In genomic region chr3:13504161-13504831, GRCh38 we compare ENCODE assay signal across 17 cellular contexts. TPM values are rescaled to one million over a fixed set of nuclear protein-coding genes. Genes with fewer than 3 reads are reported as not detected.
DNase-seq lines count a peak whose midpoint lies in the region; ATAC-seq and TF ChIP-seq lines count a peak whose summit lies in the region.
"Had no signal": no experiment of that assay in that cellular context is flagged by ENCODE, and none has a peak within 500 bp of the region (broad histone marks: within the 10 kb centered on the region; RNA-seq: fewer than 3 reads in every experiment).

No MANE protein-coding gene starts in this region.

- H3K36me3 Mint-ChIP-seq in chondrocyte (ENCODE audit: low read depth) = peaks cover 2% of the 10 kb centered on the region
- H3K36me3 Mint-ChIP-seq: activated naive CD8-positive, alpha-beta T cell treated with anti-CD3 and anti-CD28 coated beads for 36 hours had no signal

- no peak overlapping the region for H3K4me3 Mint-ChIP-seq in chondrocyte (ENCODE audit: unreplicated experiment)
- H3K4me3 Mint-ChIP-seq: activated CD8-positive, alpha-beta T cell treated with anti-CD3 and anti-CD28 coated beads for 36 hours; activated naive CD8-positive, alpha-beta T cell treated with anti-CD3 and anti-CD28 coated beads for 36 hours; activated T-cell treated with anti-CD3 and anti-CD28 coated beads, Interleukin-2, amount 50 U/mL, for 4 hours; central memory CD8-positive, alpha-beta T cell had no signal

- POLR2A ChIA-PET in PC-3 (lab: Charles Lee; ENCODE audit: unreplicated experiment) = no interaction called here

- H2BK12ac ChIP-seq in trophoblast cell (ENCODE audit: low read length) = no peak overlapping the region

- H3K4ac ChIP-seq in trophoblast cell (ENCODE audit: low read depth, low read length) = no peak overlapping the region

- H4K20me1 ChIP-seq in PC-3 (ENCODE audit: low read length) = no peaks in the 10 kb centered on the region

- no peak overlapping the region for H3K27ac Mint-ChIP-seq in chondrocyte (ENCODE audit: unreplicated experiment)
- H3K27ac Mint-ChIP-seq: activated CD8-positive, alpha-beta T cell treated with anti-CD3 and anti-CD28 coated beads for 36 hours; activated naive CD8-positive, alpha-beta T cell treated with anti-CD3 and anti-CD28 coated beads for 36 hours had no signal

- CTCF ChIA-PET in PC-3 (lab: Charles Lee) = interaction anchor here (0.6 to 0.9 kb wide), 2 partner anchors 143 to 497 kb away, joined by 3 to 5 read pairs; no protein-coding TSS in a partner anchor

- no peak overlapping the region for H4K12ac ChIP-seq in trophoblast cell (ENCODE audit: low read depth, low read length)

- H3K9ac ChIP-seq in PC-3 (ENCODE audit: low read length) = peak overlapping the region; percentile 46
- H3K9ac ChIP-seq in trophoblast cell (ENCODE audit: low read length) = no peak overlapping the region

- no peaks in the 10 kb centered on the region for H3K9me3 Mint-ChIP-seq in chondrocyte (ENCODE audit: low read depth)
- H3K9me3 Mint-ChIP-seq: activated CD8-positive, alpha-beta T cell treated with anti-CD3 and anti-CD28 coated beads for 36 hours; activated naive CD8-positive, alpha-beta T cell treated with anti-CD3 and anti-CD28 coated beads for 36 hours; activated T-cell treated with anti-CD3 and anti-CD28 coated beads, Interleukin-2, amount 50 U/mL, for 4 hours; central memory CD8-positive, alpha-beta T cell had no signal

- intact Hi-C loops in PC-3 (cut with micrococcal nuclease) (no loop called here), stomach (cut with DNase I; ENCODE audit: low total_unique reads) (no loop called here)

- H3K79me2 ChIP-seq in PC-3 (ENCODE audit: low read length) (no peaks in the 10 kb centered on the region), trophoblast cell (ENCODE audit: control insufficient read depth, insufficient read depth, low read length, poor library complexity) (no peaks in the 10 kb centered on the region)

- H3K14ac ChIP-seq in trophoblast cell (ENCODE audit: low read length) = no peak overlapping the region

- H3K4me3 ChIP-seq in PC-3 (ENCODE audit: low read length) (no peak overlapping the region), trophoblast cell (ENCODE audit: low read depth, low read length) (no peak overlapping the region), stomach (no peak overlapping the region)
- H3K4me3 ChIP-seq: mucosa of descending colon, sigmoid colon had no signal

- no peaks in the 10 kb centered on the region for H3K9me3 ChIP-seq in PC-3 (ENCODE audit: low read length)
- H3K9me3 ChIP-seq in trophoblast cell (ENCODE audit: insufficient read depth, low read depth, low read length) = no peaks in the 10 kb centered on the region
- H3K9me3 ChIP-seq in stomach = no peaks in the 10 kb centered on the region
- H3K9me3 ChIP-seq: mucosa of descending colon, sigmoid colon had no signal

- no CpG with 5 or more reads among the region's 23 CpGs for WGBS in trophoblast cell (ENCODE audit: extremely low coverage, insufficient coverage, insufficient read length)
- 89 to 94% (median 92%) methylated on average over 16 to 23 of the region's 23 CpGs for WGBS in stomach, 5 donors

- H3K27me3 ChIP-seq in PC-3 (ENCODE audit: low read length) (no peaks in the 10 kb centered on the region), trophoblast cell (ENCODE audit: insufficient read depth, low read length) (no peaks in the 10 kb centered on the region), stomach (no peaks in the 10 kb centered on the region)
- H3K27me3 ChIP-seq: sigmoid colon had no signal

- ATAC-seq in PC-3 (peak; percentile 72), HG02852 (IDR thresholded peaks at IDR 0.05; ENCODE audit: unreplicated experiment) (no peak)
- ATAC-seq: activated CD8-positive, alpha-beta T cell treated with anti-CD3 and anti-CD28 coated beads for 36 hours; activated T-cell treated with anti-CD3 and anti-CD28 coated beads, Interleukin-2, amount 50 U/mL, for 4 hours; mucosa of descending colon had no signal

- H3K18ac ChIP-seq in trophoblast cell (ENCODE audit: low read length) = no peak overlapping the region

- no peak overlapping the region for H3K23ac ChIP-seq in trophoblast cell (ENCODE audit: low read length)

- peaks cover 2% of the 10 kb centered on the region for H3K79me1 ChIP-seq in trophoblast cell (ENCODE audit: low read length)

- H3K4me1 ChIP-seq in PC-3 (ENCODE audit: insufficient read depth, low read length) (peaks cover 34% of the 10 kb centered on the region), trophoblast cell (ENCODE audit: control insufficient read depth in 1 of 2, insufficient read depth in 2 of 2, low read length in 2 of 2) (peaks cover 0 to 3% of the 10 kb centered on the region in 2 experiments), stomach (peaks cover 0 to 10% (median 5%) of the 10 kb centered on the region in 4 donors)

- no peak overlapping the region for H2BK5ac ChIP-seq in trophoblast cell (ENCODE audit: low read depth, low read length, poor library complexity)

- H3K9me2 ChIP-seq in PC-3 (replicated peaks; ENCODE audit: low read length) = no peaks in the 10 kb centered on the region

- no peak overlapping the region for H4K91ac ChIP-seq in trophoblast cell (ENCODE audit: low read depth, low read length)

- no peak for TF ChIP-seq EP300 in stomach (IDR thresholded peaks at IDR 0.05)

- no peak overlapping the region for H2AK5ac ChIP-seq in trophoblast cell (ENCODE audit: low read length)

- no peak overlapping the region for H4K8ac ChIP-seq in trophoblast cell (ENCODE audit: low read depth, low read length)

- peaks cover 34% of the 10 kb centered on the region for H3K4me1 Mint-ChIP-seq in chondrocyte (ENCODE audit: low read depth)
- H3K4me1 Mint-ChIP-seq: activated naive CD8-positive, alpha-beta T cell treated with anti-CD3 and anti-CD28 coated beads for 36 hours; central memory CD8-positive, alpha-beta T cell had no signal

- no peaks in the 10 kb centered on the region for H3K27me3 Mint-ChIP-seq in chondrocyte (ENCODE audit: low read depth)
- H3K27me3 Mint-ChIP-seq: activated CD8-positive, alpha-beta T cell treated with anti-CD3 and anti-CD28 coated beads for 36 hours; activated naive CD8-positive, alpha-beta T cell treated with anti-CD3 and anti-CD28 coated beads for 36 hours; central memory CD8-positive, alpha-beta T cell had no signal

- H3K36me3 ChIP-seq in PC-3 (ENCODE audit: low read depth, low read length) (no peaks in the 10 kb centered on the region), trophoblast cell (ENCODE audit: control insufficient read depth in 1 of 2, insufficient read depth in 2 of 2, low read length in 2 of 2) (peaks cover 0 to 2% of the 10 kb centered on the region in 2 experiments), stomach (peaks cover 0 to 53% (median 28%) of the 10 kb centered on the region in 4 donors)

- H2AFZ ChIP-seq in PC-3 (ENCODE audit: low read length) (no peak overlapping the region), trophoblast cell (ENCODE audit: insufficient read depth, low read length, poor library complexity) (no peak overlapping the region)

- no peaks in the 10 kb centered on the region for H3F3A ChIP-seq in PC-3 (ENCODE audit: low read length, unreplicated experiment)

- no peak for TF ChIP-seq POLR2A in stomach (IDR thresholded peaks at IDR 0.05)

- peak overlapping the region; percentile 5; the same call in 1 of the 2 replicates for H3K4me2 ChIP-seq in PC-3 (ENCODE audit: low read length)
- H3K4me2 ChIP-seq in trophoblast cell (ENCODE audit: low read length) = no peak overlapping the region

- H2BK120ac ChIP-seq in trophoblast cell (ENCODE audit: insufficient read depth, low read length, poor library complexity) = no peak overlapping the region

- H3K27ac ChIP-seq in PC-3 (ENCODE audit: low read length) (peak overlapping the region; percentile 60), trophoblast cell (ENCODE audit: low read depth, low read length) (no peak overlapping the region), stomach (no peak overlapping the region)
- H3K27ac ChIP-seq: sigmoid colon had no signal

- TF ChIP-seq CTCF in PC-3 (conservative IDR thresholded peaks at IDR 0.05; ENCODE audit: low read depth, low read length) = no peak
- no peak for TF ChIP-seq CTCF in chondrocyte (IDR thresholded peaks at IDR 0.05)
- no peak for TF ChIP-seq CTCF in stomach (IDR thresholded peaks at IDR 0.05)

- TSS peak; percentile 10 for BruUV-seq in PC-3 (replicated peaks; lab: Mats Ljungman, UMichigan)

- DNase-seq in H4 (ENCODE audit: low spot score) (peak; percentile 64), PC-3 (peak; percentile 87), chondrocyte (ENCODE audit: low spot score) (peak; percentile 83), trophoblast cell (peak; percentile 97 to 98), stomach (no peak), HT-29 (ENCODE audit: low spot score) (no peak), SKM-1 (lab: John Stamatoyannopoulos, UW; ENCODE audit: unreplicated experiment) (no peak)
- DNase-seq: activated CD8-positive, alpha-beta T cell treated with anti-CD3 and anti-CD28 coated beads for 36 hours; activated naive CD8-positive, alpha-beta T cell treated with anti-CD3 and anti-CD28 coated beads for 36 hours; activated T-cell treated with anti-CD3 and anti-CD28 coated beads, Interleukin-2, amount 50 U/mL, for 4 hours; hypothalamus; occipital lobe; sigmoid colon; T-helper 1 cell had no signal

RNA-seq across cellular contexts. Expression of gene HDAC11, which starts 24.2 kb away (rescaled TPM):
- 6.0 and 9.4 TPM in 2 replicates for total RNA-seq in H4 (2014; rRNA removed; shearing (Covaris generic))
- total RNA-seq in PC-3 (2014; rRNA removed) = 21.8 and 24.2 TPM in 2 replicates
- total RNA-seq in chondrocyte = 10.7 to 16.5 TPM (median 15.2 TPM) in 3 replicates
- polyA plus RNA-seq in trophoblast cell (2013) = 3.4 and 3.8 TPM in 2 replicates
- 10 to 100 TPM in 2 of 5 donors, 1 to 10 TPM in 2, not detected in 1; 4.9 to 16.2 (median 12.4) TPM for total RNA-seq in stomach
- polyA plus RNA-seq in stomach = 10 to 100 TPM; 15.4 to 16.6 (median 16.3) TPM
- total RNA-seq in HT-29 (2014; rRNA removed; shearing (Covaris generic)) = 10.5 and 10.6 TPM in 2 replicates

RNA-seq across cellular contexts. Expression of gene FBLN2, which starts 44.6 kb away (rescaled TPM):
- total RNA-seq in H4 (2014; rRNA removed; shearing (Covaris generic)) = not detected in 2 replicates
- 0.11 and 2.1 TPM in 2 replicates for total RNA-seq in PC-3 (2014; rRNA removed)
- total RNA-seq in chondrocyte = 284 to 413 TPM (median 394 TPM) in 3 replicates
- polyA plus RNA-seq in trophoblast cell (2013) = 15.9 and 19.7 TPM in 2 replicates
- 100 to 1,000 TPM in 1 of 5 donors, 10 to 100 TPM in 3, 1 to 10 TPM in 1; 8.0 to 143 (median 17.1) TPM for total RNA-seq in stomach
- 1 to 10 TPM; 1.8 to 4.0 (median 2.8) TPM for polyA plus RNA-seq in stomach
- 0.33 and 0.55 TPM in 2 replicates for total RNA-seq in HT-29 (2014; rRNA removed; shearing (Covaris generic))

Comparison
In these comparisons a context has a peak if more than half of its experiments do, and no peak if none do; other contexts are left out.
1. DNase-seq: peak in H4 (single experiment), PC-3 (single experiment), chondrocyte (single experiment) and trophoblast cell (2 of 2); none in stomach (single experiment), HT-29 (single experiment) and SKM-1 (single experiment).